Comparison of ENCODE assay signal across 33 cellular contexts in the genomic region with DNA sequence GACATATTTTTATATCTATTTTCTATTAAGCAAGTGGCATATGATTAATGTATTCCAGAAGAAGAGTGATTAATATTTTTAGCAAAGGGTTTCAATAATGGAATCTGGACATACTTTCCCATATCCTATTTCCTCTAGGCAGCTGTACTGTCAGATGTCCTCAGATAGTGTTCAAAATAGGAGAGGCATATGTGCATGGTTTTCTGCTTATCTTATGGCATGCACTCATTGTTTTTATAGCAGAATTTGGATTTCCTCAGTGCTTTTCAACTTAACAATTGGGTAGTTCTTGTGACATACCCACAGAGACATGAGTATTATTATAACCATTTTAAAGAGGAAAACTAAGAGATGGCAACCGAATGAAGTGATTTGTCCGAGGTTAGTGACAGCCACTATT. TPM values are rescaled to one million over a fixed set of nuclear protein-coding genes. Genes with fewer than 3 reads are reported as not detected.
DNase-seq lines count a peak whose midpoint lies in the region; ATAC-seq and TF ChIP-seq lines count a peak whose summit lies in the region.
"Had no signal": no experiment of that assay in that cellular context is flagged by ENCODE, and none has a peak within 500 bp of the region (broad histone marks: within the 10 kb centered on the region; RNA-seq: fewer than 3 reads in every experiment).

No MANE protein-coding gene starts in this region.

- CTCF ChIA-PET in Calu3 (lab: Charles Lee): interaction anchor here (0.6 kb wide), 1 partner anchor 23 kb away, joined by 3 read pairs; no protein-coding TSS in a partner anchor

- H3K27ac Mint-ChIP-seq in Calu3 (ENCODE audit: unreplicated experiment): peak overlapping the region; percentile 28
- no peak overlapping the region for H3K27ac Mint-ChIP-seq in stimulated activated memory B cell treated with anti-CD40 and anti-IgM and Interleukin-4, amounts not matched to agents 10 μg/mL and 1 μg/mL and 100 μg/mL, for 72 hours
- no peak overlapping the region for H3K27ac Mint-ChIP-seq in GM23338
- H3K27ac Mint-ChIP-seq: activated B cell treated with CpG ODN at 0.5 μM for 24 hours; activated CD4-positive, alpha-beta T cell treated with anti-CD3 and anti-CD28 coated beads, Interleukin-2, amount 10 ng/mL, durations not matched to agents 7 days and 5 days; activated naive CD8-positive, alpha-beta T cell treated with anti-CD3 and anti-CD28 coated beads, Interleukin-2, amount 10 ng/mL, durations not matched to agents 7 days and 5 days; IgD-negative memory B cell; mesothelial cell of epicardium; naive thymus-derived CD8-positive, alpha-beta T cell; stimulated activated naive CD8-positive, alpha-beta T cell treated with anti-CD3 and anti-CD28 coated beads, Interleukin-15, Interleukin-2, amounts not matched to agents 100 ng/mL and 50 ng/mL, for 24 hours had no signal

- H3K36me3 ChIP-seq in osteoblast (ENCODE audit: insufficient read depth, low read length): no peaks in the 10 kb centered on the region
- H3K36me3 ChIP-seq in GM23338 (ENCODE audit: insufficient read depth): no peaks in the 10 kb centered on the region
- H3K36me3 ChIP-seq: BLaER1, esophagus squamous epithelium, heart right ventricle, SJSA1, vagina had no signal

- no peaks in the 10 kb centered on the region for H3K9me2 ChIP-seq in GM23338 (ENCODE audit: insufficient read depth)

- peaks cover 8% of the 10 kb centered on the region for H3K4me1 ChIP-seq in osteoblast (ENCODE audit: insufficient read depth, low read length)
- no peaks in the 10 kb centered on the region for H3K4me1 ChIP-seq in GM23338 (ENCODE audit: insufficient read depth)
- H3K4me1 ChIP-seq: BLaER1, SJSA1, testis, vagina had no signal

- intact Hi-C loops in Calu3 (cut with micrococcal nuclease; ENCODE audit: unreplicated experiment): no loop called here

- H3K27me3 Mint-ChIP-seq in Calu3 (ENCODE audit: unreplicated experiment): no peaks in the 10 kb centered on the region
- H3K27me3 Mint-ChIP-seq in stimulated activated memory B cell treated with anti-CD40 and anti-IgM and Interleukin-4, amounts not matched to agents 10 μg/mL and 1 μg/mL and 100 μg/mL, for 72 hours: peaks cover 36% of the 10 kb centered on the region
- no peaks in the 10 kb centered on the region for H3K27me3 Mint-ChIP-seq in GM23338 (ENCODE audit: insufficient read depth, low read depth, poor library complexity)

- H2AFZ ChIP-seq in osteoblast (ENCODE audit: low read length) (no peak overlapping the region), GM23338 (no peak overlapping the region)

- H3K36me3 Mint-ChIP-seq in Calu3 (ENCODE audit: insufficient read depth, unreplicated experiment): no peaks in the 10 kb centered on the region
- H3K36me3 Mint-ChIP-seq in stimulated activated memory B cell treated with anti-CD40 and anti-IgM and Interleukin-4, amounts not matched to agents 10 μg/mL and 1 μg/mL and 100 μg/mL, for 72 hours: no peaks in the 10 kb centered on the region
- 0 out of 3 replicates have a peak, but pooled peaks cover 4% of the 10 kb centered on the region for H3K36me3 Mint-ChIP-seq in GM23338 (ENCODE audit: low read depth)
- H3K36me3 Mint-ChIP-seq: activated naive CD8-positive, alpha-beta T cell treated with anti-CD3 and anti-CD28 coated beads, Interleukin-2, amount 10 ng/mL, durations not matched to agents 7 days and 5 days; IgD-negative memory B cell; mesothelial cell of epicardium; naive thymus-derived CD8-positive, alpha-beta T cell had no signal

- H3K79me2 ChIP-seq in osteoblast (ENCODE audit: insufficient read depth, low read length) (no peaks in the 10 kb centered on the region), GM23338 (replicated peaks; ENCODE audit: insufficient read depth) (no peaks in the 10 kb centered on the region)

- H4K20me1 ChIP-seq in osteoblast (ENCODE audit: insufficient read depth, low read length) (no peaks in the 10 kb centered on the region), GM23338 (replicated peaks; ENCODE audit: insufficient read depth) (no peaks in the 10 kb centered on the region)
- H4K20me1 ChIP-seq: BLaER1 had no signal

- H3K4me3 Mint-ChIP-seq in Calu3 (ENCODE audit: low read depth, unreplicated experiment) (no peak overlapping the region), GM23338 (no peak overlapping the region)
- no peak overlapping the region for H3K4me3 Mint-ChIP-seq in stimulated activated memory B cell treated with anti-CD40 and anti-IgM and Interleukin-4, amounts not matched to agents 10 μg/mL and 1 μg/mL and 100 μg/mL, for 72 hours
- H3K4me3 Mint-ChIP-seq: activated B cell treated with CpG ODN at 0.5 μM for 24 hours; activated CD4-positive, alpha-beta T cell treated with anti-CD3 and anti-CD28 coated beads, Interleukin-2, amount 10 ng/mL, durations not matched to agents 7 days and 5 days; activated naive CD8-positive, alpha-beta T cell treated with anti-CD3 and anti-CD28 coated beads, Interleukin-2, amount 10 ng/mL, durations not matched to agents 7 days and 5 days; IgD-negative memory B cell; mesothelial cell of epicardium; naive thymus-derived CD8-positive, alpha-beta T cell; stimulated activated naive CD8-positive, alpha-beta T cell treated with anti-CD3 and anti-CD28 coated beads, Interleukin-15, Interleukin-2, amounts not matched to agents 100 ng/mL and 50 ng/mL, for 24 hours had no signal

- H3K27me3 ChIP-seq in osteoblast (ENCODE audit: insufficient read depth, low read length) (no peaks in the 10 kb centered on the region), GM23338 (ENCODE audit: insufficient read depth) (no peaks in the 10 kb centered on the region)
- H3K27me3 ChIP-seq: BLaER1, dorsolateral prefrontal cortex, SJSA1, testis, vagina had no signal

- H3K4me1 Mint-ChIP-seq in Calu3 (ENCODE audit: low read depth, unreplicated experiment) (peaks cover 17% of the 10 kb centered on the region), GM23338 (no peaks in the 10 kb centered on the region)
- H3K4me1 Mint-ChIP-seq in stimulated activated memory B cell treated with anti-CD40 and anti-IgM and Interleukin-4, amounts not matched to agents 10 μg/mL and 1 μg/mL and 100 μg/mL, for 72 hours: no peaks in the 10 kb centered on the region
- H3K4me1 Mint-ChIP-seq: activated B cell treated with CpG ODN at 0.5 μM for 24 hours; naive thymus-derived CD8-positive, alpha-beta T cell had no signal

- H3K4me2 ChIP-seq in osteoblast (ENCODE audit: insufficient read depth, low read length) (peak overlapping the region; percentile 18), GM23338 (no peak overlapping the region)
- H3K4me2 ChIP-seq: BLaER1 had no signal

- H3F3A ChIP-seq in GM23338 (replicated peaks; ENCODE audit: low read depth): no peaks in the 10 kb centered on the region

- no peak overlapping the region for H3K27ac ChIP-seq in osteoblast (ENCODE audit: low read depth, low read length)
- H3K27ac ChIP-seq in GM23338 (ENCODE audit: low read depth): no peak overlapping the region
- H3K27ac ChIP-seq: BLaER1, dorsolateral prefrontal cortex, esophagus squamous epithelium, heart right ventricle, RWPE1, SJSA1, skin epidermis, testis, vagina had no signal

- DNase-seq in Calu3: no peak
- DNase-seq in OCI-M1 (lab: John Stamatoyannopoulos, UW): peak; percentile 39
- peak; percentile 75 to 90 for DNase-seq in dermis microvascular lymphatic vessel endothelial cell (ENCODE audit: low read depth in 2 of 2)
- DNase-seq in osteoblast (ENCODE audit: insufficient read length, low spot score, missing footprints): peak; percentile 34
- DNase-seq in GM23338 (ENCODE audit: low spot score): no peak
- DNase-seq: activated B cell treated with CpG ODN at 0.5 μM for 24 hours; activated CD4-positive, alpha-beta T cell treated with anti-CD3 and anti-CD28 coated beads, Interleukin-2, amount 10 ng/mL, durations not matched to agents 7 days and 5 days; activated gamma-delta T cell; activated naive CD8-positive, alpha-beta T cell treated with anti-CD3 and anti-CD28 coated beads, Interleukin-2, amount 10 ng/mL, durations not matched to agents 7 days and 5 days; central memory CD4-positive, alpha-beta T cell; DMS79 treated with DMSO at 0.1 percent for 48 hours; dorsolateral prefrontal cortex; esophagus squamous epithelium; GF-D8; heart right ventricle; kidney; MV-4-11; naive thymus-derived CD8-positive, alpha-beta T cell; NCI-H1436 treated with DMSO at 0.1 percent for 48 hours; NCI-H446 treated with DMSO at 0.1 percent for 48 hours; NCI-H82; testis had no signal

- TF ChIP-seq CTCF in Calu3 (IDR thresholded peaks at IDR 0.05; ENCODE audit: unreplicated experiment) (no peak), osteoblast (IDR thresholded peaks at IDR 0.05; ENCODE audit: extremely low read depth, low read depth, low read length) (no peak), GM23338 (conservative IDR thresholded peaks at IDR 0.05; ENCODE audit: low read depth in 2 of 2) (no peak)

- H3K4me3 ChIP-seq in osteoblast (ENCODE audit: insufficient read depth, low read length) (no peak overlapping the region), GM23338 (no peak overlapping the region)
- H3K4me3 ChIP-seq: BLaER1, dorsolateral prefrontal cortex, esophagus squamous epithelium, heart right ventricle, SJSA1, skin epidermis, testis, vagina had no signal

- no peaks in the 10 kb centered on the region for H3K9me3 ChIP-seq in osteoblast (ENCODE audit: low read depth, low read length)
- H3K9me3 ChIP-seq: BLaER1, esophagus squamous epithelium, heart right ventricle, SJSA1, testis, vagina had no signal

- ATAC-seq in stimulated activated memory B cell treated with anti-CD40 and anti-IgM and Interleukin-4, amounts not matched to agents 10 μg/mL and 1 μg/mL and 100 μg/mL, for 72 hours: no peak
- ATAC-seq in HG03439 (IDR thresholded peaks at IDR 0.05; ENCODE audit: unreplicated experiment) (no peak), HG02798 (IDR thresholded peaks at IDR 0.05; ENCODE audit: poor library complexity, unreplicated experiment) (no peak), GM23338 (no peak)
- ATAC-seq: heart right ventricle; naive thymus-derived CD8-positive, alpha-beta T cell had no signal

- no peaks in the 10 kb centered on the region for H3K9me3 Mint-ChIP-seq in Calu3 (ENCODE audit: low read depth, unreplicated experiment)
- H3K9me3 Mint-ChIP-seq in stimulated activated memory B cell treated with anti-CD40 and anti-IgM and Interleukin-4, amounts not matched to agents 10 μg/mL and 1 μg/mL and 100 μg/mL, for 72 hours: no peaks in the 10 kb centered on the region
- H3K9me3 Mint-ChIP-seq in GM23338: peaks cover 5% of the 10 kb centered on the region; the same call in 1 of the 3 replicates
- H3K9me3 Mint-ChIP-seq: activated B cell treated with CpG ODN at 0.5 μM for 24 hours; activated CD4-positive, alpha-beta T cell treated with anti-CD3 and anti-CD28 coated beads, Interleukin-2, amount 10 ng/mL, durations not matched to agents 7 days and 5 days; activated naive CD8-positive, alpha-beta T cell treated with anti-CD3 and anti-CD28 coated beads, Interleukin-2, amount 10 ng/mL, durations not matched to agents 7 days and 5 days; mesothelial cell of epicardium; naive thymus-derived CD8-positive, alpha-beta T cell; stimulated activated naive CD8-positive, alpha-beta T cell treated with anti-CD3 and anti-CD28 coated beads, Interleukin-15, Interleukin-2, amounts not matched to agents 100 ng/mL and 50 ng/mL, for 24 hours had no signal

- no TSS peak for BruUV-seq in Calu3 (replicated peaks; lab: Mats Ljungman, UMichigan)

RNA-seq across cellular contexts. Expression of gene SLC17A5, which starts 12.6 kb away (rescaled TPM):
- total RNA-seq in Calu3 (2022): 20.7 and 21.3 TPM in 2 replicates
- total RNA-seq in dermis microvascular lymphatic vessel endothelial cell: 22.6 and 31.0 TPM in 2 replicates
- total RNA-seq in osteoblast: 38.3 and 38.7 TPM in 2 replicates
- total RNA-seq in GM23338 (2014; rRNA removed; shearing (Covaris generic)): 14.9 and 17.7 TPM in 2 replicates
- polyA plus RNA-seq in GM23338 (2016; fragmentation: Nextera tagmentation; extraction: Ambion mirVana): 8.3 and 9.2 TPM in 2 replicates

RNA-seq across cellular contexts. Expression of gene CD109, which starts 29.6 kb away (rescaled TPM):
- total RNA-seq in Calu3 (2022): 1.9 and 3.6 TPM in 2 replicates
- 4.4 and 9.2 TPM in 2 replicates for total RNA-seq in dermis microvascular lymphatic vessel endothelial cell
- 85.5 and 93.4 TPM in 2 replicates for total RNA-seq in osteoblast
- total RNA-seq in GM23338 (2014; rRNA removed; shearing (Covaris generic)): 5.3 and 6.0 TPM in 2 replicates
- polyA plus RNA-seq in GM23338 (2016; fragmentation: Nextera tagmentation; extraction: Ambion mirVana): 0.92 and 1.1 TPM in 2 replicates
- polyA plus RNA-seq: IgD-negative memory B cell; naive thymus-derived CD8-positive, alpha-beta T cell had no signal

Comparison
In these comparisons a context has a peak if more than half of its experiments do, and no peak if none do; other contexts are left out.
1. DNase-seq: peak in OCI-M1 (single experiment), dermis microvascular lymphatic vessel endothelial cell (2 of 2) and osteoblast (single experiment); none in Calu3 (single experiment) and GM23338 (single experiment).